8 cellular contexts compared by ENCODE assay signal in the genomic region with DNA sequence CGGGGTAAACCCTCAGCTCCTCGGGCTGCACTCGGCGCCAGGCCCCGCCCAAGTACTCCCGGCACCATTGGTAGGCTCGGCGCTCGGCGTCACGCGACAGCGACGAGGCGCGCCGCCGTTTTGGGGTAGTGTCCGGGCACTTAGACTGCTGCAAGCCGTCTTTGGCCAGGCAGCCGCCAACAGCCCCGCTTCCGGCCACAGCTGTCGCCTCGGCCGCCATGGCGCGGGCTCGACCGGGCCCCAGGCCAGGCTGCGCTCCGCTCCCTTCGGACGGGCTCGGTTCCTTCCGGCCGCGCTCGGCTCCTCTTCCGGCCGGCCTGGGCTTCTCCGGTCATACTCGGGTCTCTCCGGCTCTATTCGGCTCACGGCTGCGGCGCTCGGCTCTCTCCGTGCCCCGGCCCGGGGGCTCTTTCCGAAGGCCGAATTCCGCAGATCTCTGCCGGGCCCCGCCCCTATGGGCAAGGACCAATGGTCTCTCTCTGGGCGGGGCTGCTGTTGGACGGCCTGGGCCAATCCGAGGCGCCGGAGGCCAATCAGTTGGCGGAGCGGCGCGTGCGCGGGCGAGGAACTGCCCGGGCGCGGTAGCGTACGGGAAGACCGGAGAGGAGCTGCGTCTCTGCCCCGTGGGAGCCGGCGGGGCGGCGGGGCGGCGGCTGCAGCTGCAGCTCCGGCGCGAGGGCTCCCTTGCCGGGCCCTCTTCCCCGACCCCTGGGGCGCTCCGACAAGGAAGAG. TPM values are rescaled to one million over a fixed set of nuclear protein-coding genes. Genes with fewer than 3 reads are reported as not detected.
DNase-seq lines count a peak whose midpoint lies in the region; ATAC-seq lines count a peak whose summit lies in the region.

TSS of gene CHKB (minus strand) at position 288 of the 732 bp plus-strand sequence. CDS start at position 220, 68 bp downstream.

- no peaks in the 10 kb centered on the region for H3K9me3 Mint-ChIP-seq in IgD-negative memory B cell

- ATAC-seq in GM21529 (IDR thresholded peaks at IDR 0.05; ENCODE audit: unreplicated experiment), result peak; percentile 84

- H3K27ac Mint-ChIP-seq in IgD-negative memory B cell, result peak within 1 kb of the TSS; percentile 94 to 97 (median 96)

- H3K4me1 Mint-ChIP-seq in IgD-negative memory B cell, result peaks cover 5 to 10% (median 7%) of the 10 kb centered on the region in 3 donors

- no peaks in the 10 kb centered on the region for H3K27me3 Mint-ChIP-seq in IgD-negative memory B cell

- H3K4me3 Mint-ChIP-seq in IgD-negative memory B cell, result peak within 1 kb of the TSS; percentile 91 to 98 (median 98)

- H3K36me3 Mint-ChIP-seq in IgD-negative memory B cell, result no peaks in the 10 kb centered on the region

- DNase-seq in DMS 273 treated with DMSO at 0.1 percent for 48 hours (lab: John Stamatoyannopoulos, UW), result peak; percentile 91
- DNase-seq in OCI-M2 (lab: John Stamatoyannopoulos, UW; ENCODE audit: unreplicated experiment), result peak; percentile 38
- peak; percentile 93 for DNase-seq in activated T-cell treated with anti-CD3 and anti-CD28 coated beads for 4 hours
- peak; percentile 99 for DNase-seq in epidermal melanocyte (ENCODE audit: insufficient read length, low spot score)
- peak; percentile 97 for DNase-seq in middle frontal gyrus (ENCODE audit: extremely low spot score, low spot score)
- DNase-seq in stimulated activated CD8-positive, alpha-beta memory T cell treated with anti-CD3 and anti-CD28 coated beads, Interleukin-2, amount 100 ng/mL, for 48 hours (ENCODE audit: low read depth in 2 of 2), result peak; percentile 97 to 99

RNA-seq across cellular contexts. Expression of gene CHKB, which starts in this region (rescaled TPM):
- 38.6 TPM for polyA plus RNA-seq in IgD-negative memory B cell

Comparison
In these comparisons a context has a peak if more than half of its experiments do, and no peak if none do; other contexts are left out.
1. Peak in every context shown above with its lines: DNase-seq and ATAC-seq.
2. DNase-seq: peak in every context shown above with its lines; median percentile 99 in epidermal melanocyte; 98 in stimulated activated CD8-positive, alpha-beta memory T cell treated with anti-CD3 and anti-CD28 coated beads, Interleukin-2, amount 100 ng/mL, for 48 hours; 97 in middle frontal gyrus; 93 in activated T-cell treated with anti-CD3 and anti-CD28 coated beads for 4 hours; 91 in DMS 273 treated with DMSO at 0.1 percent for 48 hours; 38 in OCI-M2.